ENCODE assay signal across 9 cellular contexts in the genomic region with DNA sequence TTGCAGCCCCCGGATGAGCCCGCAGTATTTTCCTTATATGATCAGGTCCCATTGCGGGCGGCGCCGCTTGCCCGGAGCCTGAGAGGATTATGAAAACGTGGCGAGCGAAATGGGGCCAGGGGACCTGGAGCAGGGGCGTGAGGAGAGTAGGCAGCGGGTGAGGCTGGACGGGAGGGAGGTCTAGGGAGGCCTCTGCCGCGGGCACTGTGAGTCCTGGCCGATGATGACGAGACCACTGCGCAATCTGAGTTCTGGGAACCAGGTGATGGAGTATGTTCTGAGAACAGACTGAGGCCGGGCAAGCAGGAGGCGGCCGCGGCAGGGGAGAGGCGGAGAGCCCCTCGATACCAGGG. TPM values are rescaled to one million over a fixed set of nuclear protein-coding genes. Genes with fewer than 3 reads are reported as not detected.
DNase-seq lines count a peak whose midpoint lies in the region; ATAC-seq and TF ChIP-seq lines count a peak whose summit lies in the region.
"Had no signal": no experiment of that assay in that cellular context is flagged by ENCODE, and none has a peak within 500 bp of the region (broad histone marks: within the 10 kb centered on the region; RNA-seq: fewer than 3 reads in every experiment).

No MANE protein-coding gene starts in this region.

- H3K36me3 Mint-ChIP-seq in natural killer cell treated with Interleukin-12 subunit alpha and Interleukin-12 subunit beta and Interleukin-15 and Interleukin-18, amount 100 ng/mL, for 72 hours = peaks cover 33% of the 10 kb centered on the region

- H3K27me3 ChIP-seq in esophagus squamous epithelium (no peaks in the 10 kb centered on the region), thoracic aorta (replicated peaks; ENCODE audit: insufficient read depth) (no peaks in the 10 kb centered on the region)

- H3K4me1 ChIP-seq in esophagus squamous epithelium = peaks cover 0 to 49% (median 17%) of the 10 kb centered on the region in 3 donors
- peaks cover 8 to 25% of the 10 kb centered on the region in 2 donors for H3K4me1 ChIP-seq in thoracic aorta (ENCODE audit: control insufficient read depth in 1 of 2, low read depth in 2 of 2)

- H3K4me3 ChIP-seq in esophagus squamous epithelium = peak overlapping the region; percentile 59 to 89 (median 76)
- peak overlapping the region; percentile 89 for H3K4me3 ChIP-seq in thoracic aorta

- no peaks in the 10 kb centered on the region for H3K27me3 Mint-ChIP-seq in natural killer cell treated with Interleukin-12 subunit alpha and Interleukin-12 subunit beta and Interleukin-15 and Interleukin-18, amount 100 ng/mL, for 72 hours

- peak overlapping the region; percentile 94 for H3K4me3 Mint-ChIP-seq in natural killer cell treated with Interleukin-12 subunit alpha and Interleukin-12 subunit beta and Interleukin-15 and Interleukin-18, amount 100 ng/mL, for 72 hours

- intact Hi-C loops in esophagus squamous epithelium (cut with DNase I) = no loop called here

- ATAC-seq in HG02678 (IDR thresholded peaks at IDR 0.05; ENCODE audit: unreplicated experiment) (peak; percentile 25), thoracic aorta (ENCODE audit: insufficient number of reproducible peaks, low FRiP score, low read depth) (peak; percentile 72)
- peak; percentile 76 to 80 for ATAC-seq in natural killer cell treated with Interleukin-12 subunit alpha and Interleukin-12 subunit beta and Interleukin-15 and Interleukin-18, amount 100 ng/mL, for 72 hours

- TF ChIP-seq CTCF in esophagus squamous epithelium (IDR thresholded peaks at IDR 0.05) (no peak), thoracic aorta (IDR thresholded peaks at IDR 0.05) (no peak)

- peaks cover 4% of the 10 kb centered on the region for H3K9me3 Mint-ChIP-seq in natural killer cell treated with Interleukin-12 subunit alpha and Interleukin-12 subunit beta and Interleukin-15 and Interleukin-18, amount 100 ng/mL, for 72 hours

- no peak for TF ChIP-seq POLR2A in esophagus squamous epithelium (IDR thresholded peaks at IDR 0.05)

- H3K27ac Mint-ChIP-seq in natural killer cell treated with Interleukin-12 subunit alpha and Interleukin-12 subunit beta and Interleukin-15 and Interleukin-18, amount 100 ng/mL, for 72 hours = peak overlapping the region; percentile 88 to 99

- 1% methylated on average over 12 of the region's 24 CpGs; no CpG with 5 or more reads in 1 of the 2 donors for WGBS in esophagus squamous epithelium, 2 donors

- H3K9me3 ChIP-seq in esophagus squamous epithelium (peaks cover 0 to 2% (median 0%) of the 10 kb centered on the region in 3 donors), thoracic aorta (peaks cover 3% of the 10 kb centered on the region)

- H3K27ac ChIP-seq in esophagus squamous epithelium = peak overlapping the region; percentile 86 to 99 (median 95)
- H3K27ac ChIP-seq in thoracic aorta = peak overlapping the region; percentile 90 to 97

- peaks cover 58 to 71% of the 10 kb centered on the region in 2 donors for H3K4me1 Mint-ChIP-seq in natural killer cell treated with Interleukin-12 subunit alpha and Interleukin-12 subunit beta and Interleukin-15 and Interleukin-18, amount 100 ng/mL, for 72 hours (ENCODE audit: low read depth in 2 of 2)

- DNase-seq in NCI-H2107 (lab: John Stamatoyannopoulos, UW) (peak; percentile 15), NCI-H2107 treated with DMSO at 0.1 percent for 48 hours (lab: John Stamatoyannopoulos, UW; ENCODE audit: unreplicated experiment) (no peak), NCI-H1694 (lab: John Stamatoyannopoulos, UW) (peak; percentile 18), esophagus squamous epithelium (lab: John Stamatoyannopoulos, UW) (no peak), thoracic aorta (ENCODE audit: low spot score) (peak; percentile 45)
- DNase-seq in activated CD8-positive, alpha-beta memory T cell treated with anti-CD3 and anti-CD28 coated beads, Interleukin-2, amount 50 U/mL, for 24 hours (ENCODE audit: extremely low read depth) = peak; percentile 25
- DNase-seq in natural killer cell treated with Interleukin-12 subunit alpha and Interleukin-12 subunit beta and Interleukin-15 and Interleukin-18, amount 100 ng/mL, for 72 hours (ENCODE audit: low spot score) = peak; percentile 92
- DNase-seq: DND-41 had no signal

- H3K36me3 ChIP-seq in esophagus squamous epithelium (no peaks in the 10 kb centered on the region), thoracic aorta (no peaks in the 10 kb centered on the region)

RNA-seq across cellular contexts. Expression of a gene that starts 0.8 kb away (rescaled TPM):
- total RNA-seq in esophagus squamous epithelium = 10 to 100 TPM in 2 of 4 donors, 1 to 10 TPM in 2; 6.8 to 43.6 (median 15.9) TPM
- 100 to 1,000 TPM in 1 of 2 donors, 10 to 100 TPM in 1; 63.7 to 125 TPM for total RNA-seq in natural killer cell treated with Interleukin-12 subunit alpha and Interleukin-12 subunit beta and Interleukin-15 and Interleukin-18, amount 100 ng/mL, for 72 hours
- total RNA-seq in thoracic aorta = 10 to 100 TPM; 20.3 to 26.5 TPM

Comparison
In these comparisons a context has a peak if more than half of its experiments do, and no peak if none do; other contexts are left out.
1. DNase-seq: peak in NCI-H2107 (single experiment), NCI-H1694 (single experiment), activated CD8-positive, alpha-beta memory T cell treated with anti-CD3 and anti-CD28 coated beads, Interleukin-2, amount 50 U/mL, for 24 hours (single experiment), natural killer cell treated with Interleukin-12 subunit alpha and Interleukin-12 subunit beta and Interleukin-15 and Interleukin-18, amount 100 ng/mL, for 72 hours (single experiment) and thoracic aorta (single experiment); none in NCI-H2107 treated with DMSO at 0.1 percent for 48 hours (single experiment) and esophagus squamous epithelium (single experiment).
2. ATAC-seq: peak in every context shown above with its lines; median percentile 78 in natural killer cell treated with Interleukin-12 subunit alpha and Interleukin-12 subunit beta and Interleukin-15 and Interleukin-18, amount 100 ng/mL, for 72 hours; 72 in thoracic aorta; 25 in HG02678.